In genomic region chr3:152322756-152323155, GRCh38 we compare ENCODE assay signal across 8 cellular contexts. TPM values are rescaled to one million over a fixed set of nuclear protein-coding genes. Genes with fewer than 3 reads are reported as not detected.
A peak's percentile ranks its signal among the peaks of the same experiment; 100 is the strongest.
DNase-seq lines count a peak whose midpoint lies in the region; ATAC-seq, FAIRE-seq and TF ChIP-seq lines count a peak whose summit lies in the region.

No MANE protein-coding gene starts in this region.

- no peak overlapping the region for H3K4me3 ChIP-seq in small intestine (ENCODE audit: low read depth in 1 of 2, low read length in 2 of 2)

- peaks cover 34% of the 10 kb centered on the region for H3K36me3 Mint-ChIP-seq in activated naive CD8-positive, alpha-beta T cell treated with anti-CD3 and anti-CD28 coated beads, Interleukin-2, amount 10 ng/mL, durations not matched to agents 7 days and 5 days

- H3K9me3 ChIP-seq in small intestine (ENCODE audit: control insufficient read depth, low read depth) = no peaks in the 10 kb centered on the region

- no peak for TF ChIP-seq CTCF in RWPE1 (conservative IDR thresholded peaks at IDR 0.05; ENCODE audit: low read depth)

- peak overlapping the region in 1 of 2 donors; percentile 24 for H3K27ac ChIP-seq in small intestine (ENCODE audit: low read depth in 1 of 2, low read length in 1 of 2)
- H3K27ac ChIP-seq in RWPE1 = no peak overlapping the region

- 20 to 67% (median 32%) methylated on average over 1 of the region's 1 CpG for WGBS in small intestine, 3 donors

- peaks cover 56% of the 10 kb centered on the region for H3K4me1 Mint-ChIP-seq in activated naive CD8-positive, alpha-beta T cell treated with anti-CD3 and anti-CD28 coated beads, Interleukin-2, amount 10 ng/mL, durations not matched to agents 7 days and 5 days

- no peaks in the 10 kb centered on the region for H3K9me3 Mint-ChIP-seq in activated naive CD8-positive, alpha-beta T cell treated with anti-CD3 and anti-CD28 coated beads, Interleukin-2, amount 10 ng/mL, durations not matched to agents 7 days and 5 days

- H3K36me3 ChIP-seq in small intestine (ENCODE audit: control insufficient read depth in 2 of 2, insufficient read depth in 2 of 2, low read length in 2 of 2) = no peaks in the 10 kb centered on the region

- peaks cover 0 to 6% of the 10 kb centered on the region in 2 donors for H3K4me1 ChIP-seq in small intestine (ENCODE audit: control insufficient read depth in 2 of 2, insufficient read depth in 1 of 2, low read depth in 1 of 2, low read length in 1 of 2)

- POLR2A ChIA-PET in activated naive CD8-positive, alpha-beta T cell treated with anti-CD3 and anti-CD28 coated beads, Interleukin-2, amount 10 ng/mL, durations not matched to agents 7 days and 5 days (lab: Charles Lee) = no interaction called here
- POLR2A ChIA-PET in RWPE1 (lab: Yijun Ruan, JAX; ENCODE audit: low non-redundant PET) = no interaction called here

- no peaks in the 10 kb centered on the region for H3K27me3 Mint-ChIP-seq in activated naive CD8-positive, alpha-beta T cell treated with anti-CD3 and anti-CD28 coated beads, Interleukin-2, amount 10 ng/mL, durations not matched to agents 7 days and 5 days

- no peak for DNase-seq in activated naive CD8-positive, alpha-beta T cell treated with anti-CD3 and anti-CD28 coated beads, Interleukin-2, amount 10 ng/mL, durations not matched to agents 7 days and 5 days
- DNase-seq in small intestine = peak; percentile 23
- DNase-seq in RWPE1 (ENCODE audit: low spot score) = no peak
- no peak for DNase-seq in mesenteric fat pad (ENCODE audit: low spot score)
- no peak for DNase-seq in GF-D8 (lab: John Stamatoyannopoulos, UW)

- CTCF ChIA-PET in RWPE1 (lab: Yijun Ruan, JAX) = interaction anchor here (0.6 kb wide), 1 partner anchor 138 kb away, joined by 8 read pairs; no protein-coding TSS in a partner anchor

- ATAC-seq in GM19372 (IDR thresholded peaks at IDR 0.05; ENCODE audit: low read depth, unreplicated experiment) (peak; percentile 50), HG03095 (IDR thresholded peaks at IDR 0.05; ENCODE audit: unreplicated experiment) (peak; percentile 52), HG03280 (IDR thresholded peaks at IDR 0.05; ENCODE audit: unreplicated experiment) (no peak)
- ATAC-seq in activated naive CD8-positive, alpha-beta T cell treated with anti-CD3 and anti-CD28 coated beads, Interleukin-2, amount 10 ng/mL, durations not matched to agents 7 days and 5 days (ENCODE audit: low read depth) = peak; percentile 31

- H3K27me3 ChIP-seq in small intestine (ENCODE audit: control insufficient read depth in 2 of 2, insufficient read depth in 2 of 2, low read length in 2 of 2) = no peaks in the 10 kb centered on the region

- H3K4me3 Mint-ChIP-seq in activated naive CD8-positive, alpha-beta T cell treated with anti-CD3 and anti-CD28 coated beads, Interleukin-2, amount 10 ng/mL, durations not matched to agents 7 days and 5 days = peak overlapping the region; percentile 17

- H3K27ac Mint-ChIP-seq in activated naive CD8-positive, alpha-beta T cell treated with anti-CD3 and anti-CD28 coated beads, Interleukin-2, amount 10 ng/mL, durations not matched to agents 7 days and 5 days = peak overlapping the region; percentile 65

- no peak for FAIRE-seq in small intestine (lab: Jason Lieb, UNC)

RNA-seq across cellular contexts. Expression of gene MBNL1, which starts 54.0 kb away (rescaled TPM):
- total RNA-seq in activated naive CD8-positive, alpha-beta T cell treated with anti-CD3 and anti-CD28 coated beads, Interleukin-2, amount 10 ng/mL, durations not matched to agents 7 days and 5 days = 100 to 1,000 TPM; 446 to 447 TPM
- 10 to 100 TPM; 39.6 to 41.2 (median 40.0) TPM for polyA plus RNA-seq in small intestine
- 284 TPM for total RNA-seq in mesenteric fat pad
